In the genomic region with DNA sequence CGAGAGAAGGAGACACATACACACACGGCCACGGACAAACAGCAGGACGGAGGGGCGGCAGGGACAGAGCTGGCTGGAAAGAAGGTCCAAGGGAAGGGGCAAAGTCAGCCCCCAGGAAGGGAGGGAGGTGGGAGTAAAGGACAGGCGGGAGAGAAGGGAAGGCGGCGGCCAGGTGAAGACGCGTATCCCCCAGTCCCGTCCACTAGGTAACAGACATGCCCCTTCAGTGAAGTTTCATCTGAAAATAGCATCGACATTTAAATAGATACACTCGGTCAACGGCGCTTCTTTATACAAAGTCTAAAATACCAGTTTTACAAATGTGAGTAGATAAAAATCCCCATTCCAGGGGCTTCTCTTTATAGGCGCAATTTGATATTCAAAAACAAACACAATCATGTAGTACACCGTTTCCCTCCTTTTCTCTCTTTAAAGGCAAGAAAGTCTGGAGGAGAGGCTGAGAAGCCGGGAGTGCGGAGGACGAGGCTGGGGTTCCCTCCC, we compare ENCODE assay signal across 1 cellular context.
TF ChIP-seq lines count a peak whose summit lies in the region.

No MANE protein-coding gene starts in this region.

TF ChIP-seq in GM12878, 131 proteins besides CTCF, POLR2A, EP300 and RAD21:
- peak; percentile 16 for TF ChIP-seq SUZ12 (IDR thresholded peaks at IDR 0.05; ENCODE audit: unreplicated experiment)
- TF ChIP-seq DPF2 (IDR thresholded peaks at IDR 0.05): no peak
